1 cellular context compared by ENCODE assay signal in the genomic region with DNA sequence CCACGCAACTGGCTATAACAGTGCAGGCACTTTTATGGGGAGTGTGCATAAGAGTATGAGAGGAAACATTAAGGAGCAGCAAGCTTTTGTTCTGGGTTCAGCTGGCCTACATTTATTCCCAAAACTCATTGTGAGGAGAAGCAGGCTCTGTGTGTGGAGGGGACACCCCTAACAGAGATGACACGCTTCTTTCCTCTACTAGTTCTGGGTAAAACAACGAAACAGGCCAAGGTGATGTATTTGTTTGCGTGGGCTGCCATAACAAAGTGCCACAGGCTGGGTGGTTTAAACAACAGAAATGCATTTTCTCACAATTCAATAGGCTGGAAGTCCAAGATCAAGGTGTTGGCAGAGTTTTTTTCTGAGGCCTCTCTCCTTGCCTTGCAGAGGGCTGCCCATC.
TF ChIP-seq lines count a peak whose summit lies in the region.

No MANE protein-coding gene starts in this region.

TF ChIP-seq in SK-N-SH, 30 proteins besides CTCF, POLR2A, EP300 and RAD21:
- no peak for TF ChIP-seq GATA2 (CRISPR knock-in tag; IDR thresholded peaks at IDR 0.05)
- no peak for TF ChIP-seq SMC3 (IDR thresholded peaks at IDR 0.05; ENCODE audit: low read depth, low read length)
- no peak for TF ChIP-seq NFIC (IDR thresholded peaks at IDR 0.05; ENCODE audit: borderline replicate concordance)
- no peak for TF ChIP-seq TAF1 (IDR thresholded peaks at IDR 0.05; ENCODE audit: borderline replicate concordance, low read depth, low read length)
- TF ChIP-seq, protein P1, sequence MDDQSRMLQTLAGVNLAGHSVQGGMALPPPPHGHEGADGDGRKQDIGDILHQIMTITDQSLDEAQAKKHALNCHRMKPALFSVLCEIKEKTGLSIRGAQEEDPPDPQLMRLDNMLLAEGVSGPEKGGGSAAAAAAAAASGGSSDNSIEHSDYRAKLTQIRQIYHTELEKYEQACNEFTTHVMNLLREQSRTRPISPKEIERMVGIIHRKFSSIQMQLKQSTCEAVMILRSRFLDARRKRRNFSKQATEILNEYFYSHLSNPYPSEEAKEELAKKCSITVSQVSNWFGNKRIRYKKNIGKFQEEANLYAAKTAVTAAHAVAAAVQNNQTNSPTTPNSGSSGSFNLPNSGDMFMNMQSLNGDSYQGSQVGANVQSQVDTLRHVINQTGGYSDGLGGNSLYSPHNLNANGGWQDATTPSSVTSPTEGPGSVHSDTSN (IDR thresholded peaks at IDR 0.05), result no peak
- TF ChIP-seq JUND (IDR thresholded peaks at IDR 0.05), result no peak
- TF ChIP-seq MXI1 (IDR thresholded peaks at IDR 0.05; ENCODE audit: low read depth, low read length), result no peak
- no peak for TF ChIP-seq EZH2phosphoT487 (IDR thresholded peaks at IDR 0.05; ENCODE audit: borderline replicate concordance, low read depth)
- no peak for TF ChIP-seq MEF2A (IDR thresholded peaks at IDR 0.05; ENCODE audit: borderline replicate concordance, low read depth)
- TF ChIP-seq RXRA (IDR thresholded peaks at IDR 0.05; ENCODE audit: borderline replicate concordance, low read depth), result no peak
- TF ChIP-seq IRF3 (IDR thresholded peaks at IDR 0.05; ENCODE audit: low read depth, low read length), result no peak
- no peak for TF ChIP-seq SIN3A (IDR thresholded peaks at IDR 0.05; ENCODE audit: borderline replicate concordance, low read depth, low read length)
